Comparison of ENCODE assay signal across 27 cellular contexts in the genomic region with DNA sequence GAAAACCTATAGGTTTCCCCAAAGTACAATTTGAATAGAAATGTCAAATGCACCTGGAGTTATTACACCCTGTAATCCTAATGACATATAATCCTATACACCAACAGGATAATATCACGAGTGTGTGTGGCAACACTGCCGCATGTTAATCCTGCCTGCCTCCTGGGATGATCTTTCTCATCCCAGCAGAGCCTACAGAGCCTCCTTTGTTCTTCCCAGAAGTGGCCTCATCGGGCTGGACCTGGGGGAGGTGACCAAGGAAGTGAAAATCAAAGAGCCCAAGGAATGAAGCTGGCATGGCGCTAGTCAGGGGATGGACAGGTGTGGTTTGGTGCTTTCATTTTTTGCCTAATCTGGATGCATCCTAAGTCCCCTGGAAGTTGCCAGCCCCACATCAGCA. TPM values are rescaled to one million over a fixed set of nuclear protein-coding genes. Genes with fewer than 3 reads are reported as not detected.
"Had no signal": no experiment of that assay in that cellular context is flagged by ENCODE, and none has a peak within 500 bp of the region (broad histone marks: within the 10 kb centered on the region; RNA-seq: fewer than 3 reads in every experiment).

No MANE protein-coding gene starts in this region.

- H3K36me3 ChIP-seq: colonic mucosa, left ventricle myocardium inferior, prostate gland, right atrium auricular region, suprapubic skin had no signal

- DNase-seq: activated CD4-positive, alpha-beta T cell treated with anti-CD3 and anti-CD28 coated beads, Interleukin-2, amount 10 ng/mL, durations not matched to agents 24 days and 14 days; activated CD4-positive, CD25-positive, alpha-beta regulatory T cell; activated CD8-positive, alpha-beta T cell treated with anti-CD3 and anti-CD28 coated beads, Interleukin-2, amount 10 ng/mL, durations not matched to agents 7 days and 5 days; activated naive CD4-positive, alpha-beta T cell treated with Interleukin-2 at 50 U/mL for 16 hours; activated naive CD8-positive, alpha-beta T cell treated with anti-CD3 and anti-CD28 coated beads, Interleukin-2, amount 10 ng/mL, durations not matched to agents 7 days and 5 days; activated T-cell treated with anti-CD3 and anti-CD28 coated beads, Interleukin-2, amount 50 U/mL, for 24 hours; body of pancreas; central memory CD4-positive, alpha-beta T cell; colonic mucosa; foreskin keratinocyte; hippocampal formation; left ventricle myocardium inferior; mucosa of descending colon; naive B cell; small intestine; stimulated activated CD4-positive, alpha-beta T cell treated with anti-CD3 and anti-CD28 coated beads, Interleukin-15, amount 100 ng/mL, for 24 hours; stimulated activated CD4-positive, alpha-beta T cell treated with anti-CD3 and anti-CD28 coated beads, Interleukin-4, amount 100 ng/mL, for 1 hour; stimulated activated naive CD8-positive, alpha-beta T cell treated with anti-CD3 and anti-CD28 coated beads, Interleukin-15, amount 100 ng/mL, for 72 hours; trophoblast cell had no signal

- H3K27me3 ChIP-seq: body of pancreas, colonic mucosa, right atrium auricular region had no signal

- H3K4me3 ChIP-seq: body of pancreas, colonic mucosa, left ventricle myocardium inferior, mucosa of descending colon, prostate gland, right atrium auricular region, suprapubic skin had no signal

- FAIRE-seq: keratinocyte, small intestine had no signal

RNA-seq across cellular contexts. Expression of gene LEP, which starts 29.5 kb away (rescaled TPM):
- total RNA-seq: activated CD4-positive, alpha-beta T cell treated with anti-CD3 and anti-CD28 coated beads, Interleukin-2, amount 10 ng/mL, durations not matched to agents 24 days and 14 days; activated CD8-positive, alpha-beta T cell treated with anti-CD3 and anti-CD28 coated beads, Interleukin-2, amount 10 ng/mL, durations not matched to agents 7 days and 5 days; activated naive CD8-positive, alpha-beta T cell treated with anti-CD3 and anti-CD28 coated beads, Interleukin-2, amount 10 ng/mL, durations not matched to agents 7 days and 5 days; activated T-helper 2 cell treated with anti-CD3 and anti-CD28 coated beads, Interferon-gamma antibody, Interleukin-2, Interleukin-4, amounts not matched to agents 10 μg/mL and 5 μg/mL and 100 μg/mL, durations not matched to agents 14 hours and 24 hours and 36 hours; epithelial cell of proximal tubule; foreskin keratinocyte; neural crest cell; osteocyte; prostate gland had no signal
- polyA plus RNA-seq: foreskin keratinocyte had no signal
